Comparison of ENCODE assay signal across 9 cellular contexts in genomic region chr1:85297538-85297854, GRCh38. TPM values are rescaled to one million over a fixed set of nuclear protein-coding genes. Genes with fewer than 3 reads are reported as not detected.
DNase-seq lines count a peak whose midpoint lies in the region; ATAC-seq and TF ChIP-seq lines count a peak whose summit lies in the region.
"Had no signal": no experiment of that assay in that cellular context is flagged by ENCODE, and none has a peak within 500 bp of the region (broad histone marks: within the 10 kb centered on the region; RNA-seq: fewer than 3 reads in every experiment).

No MANE protein-coding gene starts in this region.

- no peak overlapping the region for H3K27ac ChIP-seq in GM23338 (ENCODE audit: low read depth)
- peak overlapping the region; percentile 79 for H3K27ac ChIP-seq in smooth muscle cell (ENCODE audit: low read depth)
- no peak overlapping the region for H3K27ac ChIP-seq in MM.1S (ENCODE audit: low read length)

- H3F3A ChIP-seq in GM23338 (replicated peaks; ENCODE audit: low read depth) (no peaks in the 10 kb centered on the region), smooth muscle cell (ENCODE audit: low read depth) (peaks cover 13% of the 10 kb centered on the region), MM.1S (ENCODE audit: insufficient read depth, low read length) (no peaks in the 10 kb centered on the region)

- H3K36me3 Mint-ChIP-seq in GM23338 (ENCODE audit: low read depth): no peaks in the 10 kb centered on the region

- H4K20me1 ChIP-seq in GM23338 (replicated peaks; ENCODE audit: insufficient read depth) (no peaks in the 10 kb centered on the region), smooth muscle cell (ENCODE audit: low read depth) (no peaks in the 10 kb centered on the region), MM.1S (ENCODE audit: insufficient read depth, low read length) (no peaks in the 10 kb centered on the region)

- H3K4me1 ChIP-seq in GM23338 (ENCODE audit: insufficient read depth) (no peaks in the 10 kb centered on the region), smooth muscle cell (ENCODE audit: low read depth) (peaks cover 16% of the 10 kb centered on the region), MM.1S (ENCODE audit: low read length) (no peaks in the 10 kb centered on the region)

- no peak overlapping the region for H3K4me3 ChIP-seq in GM23338
- peak overlapping the region; percentile 29 for H3K4me3 ChIP-seq in WI38 (ENCODE audit: low read depth, low read length)
- H3K4me3 ChIP-seq in fibroblast of villous mesenchyme (ENCODE audit: low read depth, low read length): peak overlapping the region; percentile 28
- peak overlapping the region; percentile 9 for H3K4me3 ChIP-seq in smooth muscle cell
- no peak overlapping the region for H3K4me3 ChIP-seq in MM.1S (ENCODE audit: low read length)

- H3K9me2 ChIP-seq in GM23338 (ENCODE audit: insufficient read depth) (no peaks in the 10 kb centered on the region), MM.1S (replicated peaks; ENCODE audit: insufficient read depth, low read length) (no peaks in the 10 kb centered on the region)

- peaks cover under 1% of the 10 kb centered on the region for H3K27me3 Mint-ChIP-seq in GM23338 (ENCODE audit: insufficient read depth, low read depth, poor library complexity)

- no peaks in the 10 kb centered on the region for H3K27me3 ChIP-seq in GM23338 (ENCODE audit: insufficient read depth)
- no peaks in the 10 kb centered on the region for H3K27me3 ChIP-seq in smooth muscle cell (ENCODE audit: low read depth)
- no peaks in the 10 kb centered on the region for H3K27me3 ChIP-seq in MM.1S (replicated peaks; ENCODE audit: insufficient read depth, low read length)

- H3K4me1 Mint-ChIP-seq in GM23338: peaks cover 8% of the 10 kb centered on the region

- ATAC-seq in GM23338 (no peak), GM18858 (IDR thresholded peaks at IDR 0.05; ENCODE audit: unreplicated experiment) (no peak)

- no peak overlapping the region for H3K27ac Mint-ChIP-seq in GM23338

- no peak overlapping the region for H3K4me3 Mint-ChIP-seq in GM23338

- H3K9ac ChIP-seq in smooth muscle cell (ENCODE audit: low read depth) (peak overlapping the region; percentile 17), MM.1S (ENCODE audit: low read length) (no peak overlapping the region)

- H3K79me2 ChIP-seq in GM23338 (replicated peaks; ENCODE audit: insufficient read depth) (no peaks in the 10 kb centered on the region), smooth muscle cell (ENCODE audit: low read depth) (no peaks in the 10 kb centered on the region), MM.1S (ENCODE audit: low read length) (no peaks in the 10 kb centered on the region)

- H3K4me2 ChIP-seq in GM23338 (no peak overlapping the region), smooth muscle cell (peak overlapping the region; percentile 69), MM.1S (ENCODE audit: low read depth, low read length) (no peak overlapping the region)

- TF ChIP-seq CTCF in GM23338 (conservative IDR thresholded peaks at IDR 0.05; ENCODE audit: low read depth in 2 of 2) (no peak), WI38 (IDR thresholded peaks at IDR 0.05; ENCODE audit: low read depth, low read length) (no peak), fibroblast of villous mesenchyme (IDR thresholded peaks at IDR 0.05; ENCODE audit: insufficient read depth, low read depth, low read length) (no peak), smooth muscle cell (IDR thresholded peaks at IDR 0.05; ENCODE audit: borderline replicate concordance, insufficient read depth, poor library complexity, severe bottlenecking) (no peak), MM.1S (IDR thresholded peaks at IDR 0.05; ENCODE audit: low read length) (no peak)

- H2AFZ ChIP-seq in GM23338 (peak overlapping the region; percentile 32), smooth muscle cell (ENCODE audit: low read depth) (no peak overlapping the region), MM.1S (ENCODE audit: low read length) (no peak overlapping the region)

- H3K9me3 ChIP-seq in smooth muscle cell (replicated peaks; ENCODE audit: low read depth) (no peaks in the 10 kb centered on the region), MM.1S (replicated peaks; ENCODE audit: insufficient read depth, low read length) (no peaks in the 10 kb centered on the region)

- H3K9me3 Mint-ChIP-seq in GM23338: no peaks in the 10 kb centered on the region

- no peaks in the 10 kb centered on the region for H3K36me3 ChIP-seq in GM23338 (ENCODE audit: insufficient read depth)
- H3K36me3 ChIP-seq in smooth muscle cell (ENCODE audit: low read depth): no peaks in the 10 kb centered on the region
- H3K36me3 ChIP-seq in MM.1S (replicated peaks; ENCODE audit: insufficient read depth, low read length): no peaks in the 10 kb centered on the region

- WGBS in smooth muscle cell (ENCODE audit: low lambda C conversion rate): 62% methylated on average over 1 of the region's 1 CpG

- DNase-seq in GM23338 (ENCODE audit: low spot score) (no peak), fibroblast of villous mesenchyme (ENCODE audit: low read depth) (no peak), smooth muscle cell (lab: John Stamatoyannopoulos, UW; ENCODE audit: unreplicated experiment) (no peak), HT-29 (ENCODE audit: low spot score) (no peak), ureter (ENCODE audit: low spot score) (no peak), MM.1S (no peak)
- DNase-seq: foreskin melanocyte had no signal

TF ChIP-seq in GM23338, 12 proteins besides CTCF, POLR2A, EP300 and RAD21 (continues in another document):
- no peak for TF ChIP-seq ZNF462 (CRISPR knock-in tag; IDR thresholded peaks at IDR 0.05)
- no peak for TF ChIP-seq ZNF114 (CRISPR knock-in tag; IDR thresholded peaks at IDR 0.05)
- no peak for TF ChIP-seq EZH2 (IDR thresholded peaks at IDR 0.05; ENCODE audit: low read depth, unreplicated experiment)

RNA-seq across cellular contexts. Expression of gene BCL10, which starts 21.1 kb away (rescaled TPM):
- 23.1 and 27.8 TPM in 2 replicates for total RNA-seq in GM23338 (2014; rRNA removed; shearing (Covaris generic))
- polyA plus RNA-seq in GM23338 (2016; fragmentation: Nextera tagmentation; extraction: Ambion mirVana) (28.8 and 33.7 TPM in 2 replicates), smooth muscle cell (21.4 and 27.2 TPM in 2 replicates)
- total RNA-seq in fibroblast of villous mesenchyme (23.2 and 36.7 TPM in 2 replicates), smooth muscle cell (34.3 and 41.4 TPM in 2 replicates), ureter (34.9 TPM)
- total RNA-seq in HT-29 (2014; rRNA removed; shearing (Covaris generic)): 11.8 and 13.0 TPM in 2 replicates

RNA-seq across cellular contexts. Expression of gene C1orf52, which starts 38.0 kb away (rescaled TPM):
- total RNA-seq in GM23338 (2014; rRNA removed; shearing (Covaris generic)): 35.6 and 39.7 TPM in 2 replicates
- polyA plus RNA-seq in GM23338 (2016; fragmentation: Nextera tagmentation; extraction: Ambion mirVana) (102 and 107 TPM in 2 replicates), smooth muscle cell (45.0 and 46.4 TPM in 2 replicates)
- total RNA-seq in fibroblast of villous mesenchyme (14.2 and 23.7 TPM in 2 replicates), smooth muscle cell (30.7 and 39.4 TPM in 2 replicates), ureter (30.0 TPM)
- 27.8 and 38.2 TPM in 2 replicates for total RNA-seq in HT-29 (2014; rRNA removed; shearing (Covaris generic))

Comparison
In these comparisons a context has a peak if more than half of its experiments do, and no peak if none do; other contexts are left out.
1. H3K4me3 ChIP-seq: peak in WI38 (single experiment), fibroblast of villous mesenchyme (single experiment) and smooth muscle cell (single experiment); none in GM23338 (single experiment) and MM.1S (single experiment).